In the genomic region with DNA sequence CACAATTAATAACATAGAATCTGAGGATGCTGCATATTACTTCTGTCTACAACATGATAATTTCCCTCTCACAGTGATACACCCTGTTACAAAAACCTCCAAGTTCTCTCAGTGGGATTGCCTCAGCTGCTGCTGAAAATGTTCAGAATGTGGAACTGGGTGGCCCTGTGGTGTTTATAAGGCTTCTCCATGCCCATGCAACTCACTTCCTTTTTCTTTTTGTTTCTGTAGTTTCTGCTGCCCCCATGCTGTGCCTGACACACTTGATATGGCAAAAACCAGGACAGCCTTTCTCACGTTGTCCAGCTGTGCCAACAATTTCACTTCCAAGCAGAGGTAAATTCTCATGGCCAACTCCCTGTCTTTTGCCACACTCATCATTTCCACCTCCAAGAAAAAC, we compare ENCODE assay signal across 22 cellular contexts.
DNase-seq lines count a peak whose midpoint lies in the region; ATAC-seq, FAIRE-seq and TF ChIP-seq lines count a peak whose summit lies in the region.
"Had no signal": no experiment of that assay in that cellular context is flagged by ENCODE, and none has a peak within 500 bp of the region (broad histone marks: within the 10 kb centered on the region; RNA-seq: fewer than 3 reads in every experiment).

No MANE protein-coding gene starts in this region.

- no peak for FAIRE-seq in GM12878 (lab: Jason Lieb, UNC)
- FAIRE-seq: A549, endometrium had no signal

- no peaks in the 10 kb centered on the region for H3K36me3 ChIP-seq in GM12878 (ENCODE audit: control insufficient read depth in 2 of 2, insufficient read depth in 2 of 2, low read length in 1 of 2)
- H3K36me3 ChIP-seq: MG63, upper lobe of left lung had no signal

- CTCF ChIA-PET in GM12878 (lab: Yijun Ruan, JAX) = interaction anchor here (1.3 kb wide), 1 partner anchor 17 kb away, joined by 7 read pairs; no protein-coding TSS in a partner anchor

- intact Hi-C loops in GM12878 (cut with micrococcal nuclease; ENCODE audit: unreplicated experiment) = loop anchor here (2.0 kb wide), 1 partner anchor 17 kb away; no protein-coding TSS in a partner anchor

- no peak overlapping the region for H3K4me3 ChIP-seq in GM12878
- H3K4me3 ChIP-seq: A549, hepatocyte, lung, MG63, SK-N-MC, upper lobe of left lung had no signal

- BruUV-seq in GM12878 (replicated peaks; lab: Mats Ljungman, UMichigan) = no TSS peak

- no peak for TF ChIP-seq EP300 in GM12878 (IDR thresholded peaks at IDR 0.05; ENCODE audit: borderline replicate concordance in 1 of 2, control insufficient read depth in 1 of 2, low read depth in 2 of 2, low read length in 2 of 2)

- ATAC-seq in HG03432 (IDR thresholded peaks at IDR 0.05; ENCODE audit: unreplicated experiment) (peak; percentile 40), GM12878 (no peak), GM18858 (IDR thresholded peaks at IDR 0.05; ENCODE audit: unreplicated experiment) (no peak), HG03025 (IDR thresholded peaks at IDR 0.05; ENCODE audit: low FRiP score, unreplicated experiment) (no peak), HG02623 (IDR thresholded peaks at IDR 0.05; ENCODE audit: unreplicated experiment) (no peak)
- ATAC-seq: A549; CD8-positive, alpha-beta T cell; natural killer cell had no signal

- TF ChIP-seq RAD21 in GM12878 (IDR thresholded peaks at IDR 0.05; ENCODE audit: insufficient read depth, low read depth, low read length) = no peak

- WGBS in GM12878 (ENCODE audit: insufficient coverage, insufficient replicate concordance, low lambda C conversion rate, missing lambda C conversion rate) = 0% methylated on average over 1 of the region's 1 CpG

- H3K27ac ChIP-seq in GM12878 (ENCODE audit: control insufficient read depth, insufficient read depth) = no peak overlapping the region
- H3K27ac ChIP-seq: A549, hepatocyte, parathyroid adenoma, SK-N-MC, upper lobe of left lung had no signal

- H3K4me1 ChIP-seq in GM12878 (ENCODE audit: control insufficient read depth, insufficient read depth, low read length) = no peaks in the 10 kb centered on the region
- H3K4me1 ChIP-seq: A549, parathyroid adenoma, upper lobe of left lung had no signal

- H3K79me2 ChIP-seq in GM12878 (ENCODE audit: control insufficient read depth, insufficient read depth, low read length) = no peaks in the 10 kb centered on the region
- H3K79me2 ChIP-seq: hepatocyte, parathyroid adenoma had no signal

- no peaks in the 10 kb centered on the region for H3K27me3 ChIP-seq in GM12878 (replicated peaks in 1 of 2; ENCODE audit: control insufficient read depth in 2 of 2, insufficient read depth in 2 of 2, low read length in 1 of 2)
- H3K27me3 ChIP-seq: hepatocyte, upper lobe of left lung had no signal

- peak; percentile 48 for DNase-seq in Ammon's horn (ENCODE audit: low spot score)
- peak; percentile 81 for DNase-seq in NOMO-1 treated with DMSO at 0.1 percent for 48 hours (lab: John Stamatoyannopoulos, UW; ENCODE audit: unreplicated experiment)
- no peak for DNase-seq in GM12878 (ENCODE audit: low read depth, low spot score)
- DNase-seq in activated CD4-positive, alpha-beta T cell treated with anti-CD3 and anti-CD28 coated beads for 4 hours = no peak
- DNase-seq: activated CD4-positive, alpha-beta T cell treated with anti-CD3 and anti-CD28 coated beads, Interleukin-2, amount 50 U/mL, for 1 hour; CD8-positive, alpha-beta T cell; islet precursor cell; MG63; natural killer cell; NCI-H510A; stimulated activated CD4-positive, alpha-beta T cell treated with anti-CD3 and anti-CD28 coated beads, Interleukin-1b, Interleukin-23, amount 100 ng/mL, for 48 hours; upper lobe of left lung had no signal

- POLR2A ChIA-PET in GM12878 (lab: Charles Lee) = no interaction called here

- in situ Hi-C loops in GM12878 (cut with MboI) = no loop called here

- no peaks in the 10 kb centered on the region for H3K9me3 ChIP-seq in GM12878 (replicated peaks; ENCODE audit: control insufficient read depth, insufficient read depth, low read length)
- H3K9me3 ChIP-seq: A549, MG63, upper lobe of left lung had no signal

- H3K9ac ChIP-seq in GM12878 (ENCODE audit: control insufficient read depth, insufficient read depth, low read length) = no peak overlapping the region
- H3K9ac ChIP-seq: parathyroid adenoma had no signal

- no peaks in the 10 kb centered on the region for H4K20me1 ChIP-seq in GM12878 (ENCODE audit: control insufficient read depth, insufficient read depth)

- 0 out of 6 replicates have a peak, but pooled peaks of 1 of the 3 experiments have one; percentile 7 for TF ChIP-seq CTCF in GM12878 (IDR thresholded peaks at IDR 0.05 in 2 of 3, conservative IDR thresholded peaks at IDR 0.05 in 1 of 3; ENCODE audit: control insufficient read depth in 2 of 3, extremely low read depth in 1 of 3, insufficient read depth in 1 of 3, low read depth in 3 of 3, low read length in 3 of 3)

- 0 out of 2 replicates have a peak overlapping the region, but pooled peaks have one; percentile 7 for H3K4me2 ChIP-seq in GM12878 (ENCODE audit: control insufficient read depth, insufficient read depth)
- H3K4me2 ChIP-seq: A549, hepatocyte had no signal

- peak overlapping the region; percentile 23; the same call in 1 of the 2 replicates for H2AFZ ChIP-seq in GM12878 (ENCODE audit: control insufficient read depth, low read depth, low read length)
- H2AFZ ChIP-seq: hepatocyte, parathyroid adenoma had no signal

- RAD21 ChIA-PET in GM12878 (lab: Charles Lee; ENCODE audit: unreplicated experiment) = no interaction called here

- no peak for TF ChIP-seq POLR2A in GM12878 (IDR thresholded peaks at IDR 0.05; ENCODE audit: low read depth, low read length)

- SMC1A ChIA-PET in GM12878 (lab: Charles Lee; ENCODE audit: uncharacterized antibody, unreplicated experiment) = interaction anchor here (1.7 kb wide), 1 partner anchor 17 kb away, joined by 4 read pairs; no protein-coding TSS in a partner anchor

TF ChIP-seq in GM12878, 131 proteins besides CTCF, POLR2A, EP300 and RAD21:
- no peak for TF ChIP-seq IRF4 (IDR thresholded peaks at IDR 0.05; ENCODE audit: low read depth, low read length)
- TF ChIP-seq SPI1 (IDR thresholded peaks at IDR 0.05; ENCODE audit: borderline replicate concordance, insufficient read depth, low read depth, low read length) = peak; percentile 74

Comparison
In these comparisons a context has a peak if more than half of its experiments do, and no peak if none do; other contexts are left out.
1. DNase-seq: peak in Ammon's horn (single experiment) and NOMO-1 treated with DMSO at 0.1 percent for 48 hours (single experiment); none in GM12878 (single experiment) and activated CD4-positive, alpha-beta T cell treated with anti-CD3 and anti-CD28 coated beads for 4 hours (0 of 2).